15 cellular contexts compared by ENCODE assay signal in the genomic region with DNA sequence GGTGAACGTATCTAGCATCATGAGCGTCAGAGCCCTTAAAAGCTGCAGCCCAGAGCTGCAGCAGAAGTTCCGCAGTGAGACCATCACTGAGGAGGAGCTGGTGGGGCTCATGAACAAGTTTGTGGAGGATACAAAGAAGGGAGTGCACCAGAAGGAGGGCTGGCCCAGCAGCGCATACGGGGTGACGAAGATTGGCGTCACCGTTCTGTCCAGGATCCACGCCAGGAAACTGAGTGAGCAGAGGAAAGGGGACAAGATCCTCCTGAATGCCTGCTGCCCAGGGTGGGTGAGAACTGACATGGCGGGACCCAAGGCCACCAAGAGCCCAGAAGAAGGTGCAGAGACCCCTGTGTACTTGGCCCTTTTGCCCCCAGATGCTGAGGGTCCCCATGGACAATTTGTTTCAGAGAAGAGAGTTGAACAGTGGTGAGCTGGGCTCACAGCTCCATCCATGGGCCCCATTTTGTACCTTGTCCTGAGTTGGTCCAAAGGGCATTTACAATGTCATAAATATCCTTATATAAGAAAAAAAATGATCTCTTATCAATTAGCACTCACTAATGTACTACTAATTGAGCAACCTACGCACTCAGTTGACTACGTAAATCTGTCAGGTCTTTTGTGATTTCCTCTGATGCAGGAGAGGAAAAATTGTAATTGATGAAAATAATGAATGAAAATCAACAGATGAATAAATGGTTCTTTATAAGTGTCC. TPM values are rescaled to one million over a fixed set of nuclear protein-coding genes. Genes with fewer than 3 reads are reported as not detected.
DNase-seq lines count a peak whose midpoint lies in the region; ATAC-seq and TF ChIP-seq lines count a peak whose summit lies in the region.
"Had no signal": no experiment of that assay in that cellular context is flagged by ENCODE, and none has a peak within 500 bp of the region (broad histone marks: within the 10 kb centered on the region; RNA-seq: fewer than 3 reads in every experiment).

No MANE protein-coding gene starts in this region.

- peaks cover 7% of the 10 kb centered on the region for H3K9me3 Mint-ChIP-seq in activated naive CD8-positive, alpha-beta T cell treated with anti-CD3 and anti-CD28 coated beads, Interleukin-2, amount 10 ng/mL, durations not matched to agents 7 days and 5 days
- peaks cover 10% of the 10 kb centered on the region for H3K9me3 Mint-ChIP-seq in activated naive CD8-positive, alpha-beta T cell treated with anti-CD3 and anti-CD28 coated beads, Interleukin-2, amount 50 U/mL, for 24 hours

- no peak overlapping the region for H3K4me3 ChIP-seq in ovary
- H3K4me3 ChIP-seq: PC-9 had no signal

- POLR2A ChIA-PET in activated naive CD8-positive, alpha-beta T cell treated with anti-CD3 and anti-CD28 coated beads, Interleukin-2, amount 10 ng/mL, durations not matched to agents 7 days and 5 days (lab: Charles Lee) = interaction anchor here (1.2 kb wide), 1 partner anchor 13 kb away, joined by 4 read pairs; a partner anchor contains a TSS

- H3K27ac Mint-ChIP-seq in activated naive CD8-positive, alpha-beta T cell treated with anti-CD3 and anti-CD28 coated beads, Interleukin-2, amount 10 ng/mL, durations not matched to agents 7 days and 5 days = no peak overlapping the region
- no peak overlapping the region for H3K27ac Mint-ChIP-seq in activated naive CD8-positive, alpha-beta T cell treated with anti-CD3 and anti-CD28 coated beads, Interleukin-2, amount 50 U/mL, for 24 hours
- H3K27ac Mint-ChIP-seq: stimulated activated memory B cell treated with anti-CD40 and anti-IgM and Interleukin-4, amounts not matched to agents 10 μg/mL and 1 μg/mL and 100 μg/mL, for 72 hours had no signal

- TF ChIP-seq CTCF in ovary (IDR thresholded peaks at IDR 0.05) = no peak

- DNase-seq in activated naive CD8-positive, alpha-beta T cell treated with anti-CD3 and anti-CD28 coated beads, Interleukin-2, amount 10 ng/mL, durations not matched to agents 7 days and 5 days = no peak
- DNase-seq in activated naive CD8-positive, alpha-beta T cell treated with anti-CD3 and anti-CD28 coated beads, Interleukin-2, amount 50 U/mL, for 24 hours = no peak
- DNase-seq in ovary = no peak
- DNase-seq in Right ventricle myocardium inferior (ENCODE audit: missing footprints) = no peak
- DNase-seq: CD8-positive, alpha-beta memory T cell; central memory CD4-positive, alpha-beta T cell; NCI-H1417 treated with DMSO at 0.1 percent for 48 hours; NCI-H2171 treated with DMSO at 0.1 percent for 48 hours; PC-9 had no signal

- peaks cover 36% of the 10 kb centered on the region for H3K36me3 Mint-ChIP-seq in activated naive CD8-positive, alpha-beta T cell treated with anti-CD3 and anti-CD28 coated beads, Interleukin-2, amount 10 ng/mL, durations not matched to agents 7 days and 5 days
- H3K36me3 Mint-ChIP-seq in activated naive CD8-positive, alpha-beta T cell treated with anti-CD3 and anti-CD28 coated beads, Interleukin-2, amount 50 U/mL, for 24 hours (ENCODE audit: low read depth) = peaks cover 32% of the 10 kb centered on the region

- TF ChIP-seq POLR2A in ovary (IDR thresholded peaks at IDR 0.05) = no peak

- H3K27me3 Mint-ChIP-seq in activated naive CD8-positive, alpha-beta T cell treated with anti-CD3 and anti-CD28 coated beads, Interleukin-2, amount 10 ng/mL, durations not matched to agents 7 days and 5 days = no peaks in the 10 kb centered on the region
- no peaks in the 10 kb centered on the region for H3K27me3 Mint-ChIP-seq in activated naive CD8-positive, alpha-beta T cell treated with anti-CD3 and anti-CD28 coated beads, Interleukin-2, amount 50 U/mL, for 24 hours
- H3K27me3 Mint-ChIP-seq: CD8-positive, alpha-beta memory T cell; stimulated activated memory B cell treated with anti-CD40 and anti-IgM and Interleukin-4, amounts not matched to agents 10 μg/mL and 1 μg/mL and 100 μg/mL, for 72 hours had no signal

- intact Hi-C loops in ovary (cut with DNase I) = no loop called here
- intact Hi-C loops in Right ventricle myocardium inferior (cut with DNase I) = no loop called here

- no peaks in the 10 kb centered on the region for H3K9me3 ChIP-seq in ovary
- H3K9me3 ChIP-seq: neutrophil had no signal

- H3K27ac ChIP-seq in angular gyrus (ENCODE audit: low read depth, low read length) (peak overlapping the region; percentile 63), layer of hippocampus (ENCODE audit: low read depth, low read length) (peak overlapping the region; percentile 82), temporal lobe (ENCODE audit: low read depth, low read length) (peak overlapping the region; percentile 17), ovary (no peak overlapping the region)
- H3K27ac ChIP-seq: neutrophil, PC-9 had no signal

- H3K4me3 Mint-ChIP-seq in activated naive CD8-positive, alpha-beta T cell treated with anti-CD3 and anti-CD28 coated beads, Interleukin-2, amount 10 ng/mL, durations not matched to agents 7 days and 5 days = peak overlapping the region; percentile 40
- H3K4me3 Mint-ChIP-seq in activated naive CD8-positive, alpha-beta T cell treated with anti-CD3 and anti-CD28 coated beads, Interleukin-2, amount 50 U/mL, for 24 hours = no peak overlapping the region
- H3K4me3 Mint-ChIP-seq: stimulated activated memory B cell treated with anti-CD40 and anti-IgM and Interleukin-4, amounts not matched to agents 10 μg/mL and 1 μg/mL and 100 μg/mL, for 72 hours had no signal

- H3K27me3 ChIP-seq in layer of hippocampus (ENCODE audit: control insufficient read depth, insufficient read depth, low read length) = no peaks in the 10 kb centered on the region
- no peaks in the 10 kb centered on the region for H3K27me3 ChIP-seq in ovary
- H3K27me3 ChIP-seq: neutrophil had no signal

- 96 to 98% (median 98%) methylated on average over 12 of the region's 12 CpGs for WGBS in ovary, 3 donors

- ATAC-seq in activated naive CD8-positive, alpha-beta T cell treated with anti-CD3 and anti-CD28 coated beads, Interleukin-2, amount 10 ng/mL, durations not matched to agents 7 days and 5 days (ENCODE audit: low read depth) = no peak
- no peak for ATAC-seq in activated naive CD8-positive, alpha-beta T cell treated with anti-CD3 and anti-CD28 coated beads, Interleukin-2, amount 50 U/mL, for 24 hours
- ATAC-seq in GM21576 (IDR thresholded peaks at IDR 0.05; ENCODE audit: unreplicated experiment) = no peak
- ATAC-seq in Right ventricle myocardium inferior = no peak
- ATAC-seq: stimulated activated memory B cell treated with anti-CD40 and anti-IgM and Interleukin-4, amounts not matched to agents 10 μg/mL and 1 μg/mL and 100 μg/mL, for 72 hours had no signal

- TF ChIP-seq EP300 in ovary (IDR thresholded peaks at IDR 0.05) = no peak

- peaks cover 35% of the 10 kb centered on the region for H3K4me1 Mint-ChIP-seq in activated naive CD8-positive, alpha-beta T cell treated with anti-CD3 and anti-CD28 coated beads, Interleukin-2, amount 10 ng/mL, durations not matched to agents 7 days and 5 days
- H3K4me1 Mint-ChIP-seq in activated naive CD8-positive, alpha-beta T cell treated with anti-CD3 and anti-CD28 coated beads, Interleukin-2, amount 50 U/mL, for 24 hours = peaks cover 52% of the 10 kb centered on the region

- no peaks in the 10 kb centered on the region for H3K36me3 ChIP-seq in ovary
- H3K36me3 ChIP-seq: neutrophil had no signal

- peaks cover 14% of the 10 kb centered on the region for H3K4me1 ChIP-seq in ovary (ENCODE audit: insufficient read depth)

RNA-seq across cellular contexts. Expression of a gene that starts 2.8 kb away (rescaled TPM):
- 10 to 100 TPM; 40.7 to 43.8 TPM for total RNA-seq in activated naive CD8-positive, alpha-beta T cell treated with anti-CD3 and anti-CD28 coated beads, Interleukin-2, amount 10 ng/mL, durations not matched to agents 7 days and 5 days
- total RNA-seq in temporal lobe (15.0 TPM), ovary (10 to 100 TPM; 29.7 to 80.6 (median 42.0) TPM), Right ventricle myocardium inferior (28.5 TPM)
- polyA plus RNA-seq in ovary = 10 to 100 TPM; 44.0 to 49.3 TPM

RNA-seq across cellular contexts. Expression of a gene that starts 12.3 kb away (rescaled TPM):
- 10 to 100 TPM; 20.5 to 29.7 TPM for total RNA-seq in activated naive CD8-positive, alpha-beta T cell treated with anti-CD3 and anti-CD28 coated beads, Interleukin-2, amount 10 ng/mL, durations not matched to agents 7 days and 5 days
- total RNA-seq in temporal lobe (26.3 TPM), ovary (10 to 100 TPM; 12.2 to 22.9 (median 15.6) TPM), Right ventricle myocardium inferior (9.8 TPM)
- 10 to 100 TPM; 11.6 to 18.6 TPM for polyA plus RNA-seq in ovary

Comparison
In these comparisons a context has a peak if more than half of its experiments do, and no peak if none do; other contexts are left out.
1. H3K27ac ChIP-seq: peak in angular gyrus (single experiment), layer of hippocampus (single experiment) and temporal lobe (single experiment); none in ovary (0 of 2).